20 cellular contexts compared by ENCODE assay signal in the genomic region with DNA sequence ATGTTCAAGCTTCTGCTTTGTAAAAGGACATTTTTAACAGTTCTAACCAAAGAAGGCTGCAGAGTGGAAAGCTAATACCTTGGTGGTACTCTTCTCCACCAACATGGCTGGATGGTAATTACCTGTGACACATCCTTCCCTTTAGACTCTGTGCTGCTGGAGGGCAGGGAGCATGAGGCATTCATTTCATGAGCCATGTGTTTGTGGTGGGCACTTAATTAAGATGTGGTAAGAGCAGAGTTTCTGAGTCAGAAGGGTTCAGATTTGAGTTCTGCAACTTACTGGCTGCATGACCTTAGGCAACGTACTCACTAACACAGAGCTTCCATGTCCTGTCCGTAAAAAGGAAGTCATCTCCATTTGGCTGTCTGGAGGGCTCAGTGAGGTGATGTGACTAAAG. TPM values are rescaled to one million over a fixed set of nuclear protein-coding genes. Genes with fewer than 3 reads are reported as not detected.
DNase-seq lines count a peak whose midpoint lies in the region; ATAC-seq and TF ChIP-seq lines count a peak whose summit lies in the region.
"Had no signal": no experiment of that assay in that cellular context is flagged by ENCODE, and none has a peak within 500 bp of the region (broad histone marks: within the 10 kb centered on the region; RNA-seq: fewer than 3 reads in every experiment).

No MANE protein-coding gene starts in this region.

- TF ChIP-seq CTCF in fibroblast of mammary gland (conservative IDR thresholded peaks at IDR 0.05; ENCODE audit: control insufficient read depth, insufficient read depth, low read depth, low read length), result no peak

- peak; percentile 17 for DNase-seq in EH (ENCODE audit: low read depth)
- peak; percentile 42 for DNase-seq in H4 (ENCODE audit: low spot score)
- DNase-seq in RKO (ENCODE audit: low spot score), result peak; percentile 45
- peak; percentile 53 for DNase-seq in fibroblast of mammary gland (ENCODE audit: low read depth)
- DNase-seq in NCI-H2196 (lab: John Stamatoyannopoulos, UW; ENCODE audit: unreplicated experiment), result no peak
- DNase-seq in GF-D8 (lab: John Stamatoyannopoulos, UW), result no peak
- DNase-seq: AML-193; anterior cingulate cortex; caudate nucleus; CD8-positive, alpha-beta memory T cell; dermis blood vessel endothelial cell; head of caudate nucleus; NCI-H1694 treated with DMSO at 0.1 percent for 48 hours; NCI-H748 treated with DMSO at 0.1 percent for 48 hours; T-helper 17 cell had no signal

- no peak for ATAC-seq in HG03280 (IDR thresholded peaks at IDR 0.05; ENCODE audit: unreplicated experiment)
- ATAC-seq in HG03354 (IDR thresholded peaks at IDR 0.05; ENCODE audit: poor library complexity, severe bottlenecking, unreplicated experiment), result no peak
- ATAC-seq: left lobe of liver; natural killer cell treated with Interleukin-12 subunit alpha and Interleukin-12 subunit beta and Interleukin-15 and Interleukin-18, amount 100 ng/mL, for 72 hours; T-helper 17 cell had no signal

- H3K4me3 ChIP-seq in fibroblast of mammary gland (ENCODE audit: control insufficient read depth, low read depth, low read length), result no peak overlapping the region
- H3K4me3 ChIP-seq: right atrium auricular region had no signal

RNA-seq across cellular contexts. Expression of a gene that starts 9.1 kb away (rescaled TPM):
- 9.5 and 10.8 TPM in 2 replicates for total RNA-seq in H4 (2014; rRNA removed; shearing (Covaris generic))

Comparison
In these comparisons a context has a peak if more than half of its experiments do, and no peak if none do; other contexts are left out.
1. DNase-seq: peak in EH (single experiment), H4 (single experiment), RKO (single experiment) and fibroblast of mammary gland (single experiment); none in NCI-H2196 (single experiment) and GF-D8 (single experiment).